Comparison of ENCODE assay signal across 8 cellular contexts in the genomic region with DNA sequence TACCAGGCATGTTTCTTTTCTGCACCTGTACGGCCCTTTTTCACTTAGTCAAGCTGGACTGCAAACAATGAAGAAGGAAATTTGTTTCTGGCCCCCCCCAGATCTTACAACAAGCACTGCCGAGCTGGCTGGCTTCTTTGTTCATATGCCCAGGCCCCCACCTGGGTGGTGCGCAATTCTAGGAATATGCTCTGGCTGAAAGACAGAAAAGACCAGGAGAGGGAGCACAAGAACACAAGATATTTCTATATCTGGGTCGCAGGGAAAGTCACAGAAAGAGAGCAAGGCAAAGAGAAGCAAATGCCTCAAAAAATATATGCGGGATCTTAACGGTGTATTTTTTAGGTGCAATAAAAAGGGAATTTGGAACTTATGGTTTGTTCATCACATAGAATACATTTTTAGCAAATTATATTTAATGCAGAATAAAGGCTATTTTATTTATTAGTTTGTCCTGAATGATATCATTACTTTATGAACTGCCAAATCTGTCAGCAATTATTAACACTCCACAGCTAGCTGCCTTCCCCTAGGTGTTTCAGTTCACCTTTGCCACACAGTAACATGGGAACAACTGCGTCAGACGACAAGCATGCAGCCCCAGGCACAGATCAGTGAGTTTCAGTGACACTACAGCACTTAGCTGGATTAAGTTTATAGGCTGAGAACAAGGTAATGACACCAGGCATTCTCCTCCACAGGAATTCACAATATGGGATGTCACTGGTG.
DNase-seq lines count a peak whose midpoint lies in the region; ATAC-seq and FAIRE-seq lines count a peak whose summit lies in the region.

No MANE protein-coding gene starts in this region.

- H3K9me3 Mint-ChIP-seq in CD4-positive, CD25-positive, alpha-beta regulatory T cell, result no peaks in the 10 kb centered on the region

- H3K4me3 Mint-ChIP-seq in CD4-positive, CD25-positive, alpha-beta regulatory T cell, result no peak overlapping the region

- H3K9me3 ChIP-seq in CD4-positive, CD25-positive, alpha-beta regulatory T cell (ENCODE audit: control insufficient read depth in 2 of 2, low read length in 2 of 2), result no peaks in the 10 kb centered on the region
- H3K9me3 ChIP-seq in NT2/D1 (ENCODE audit: insufficient read depth, low read length), result no peaks in the 10 kb centered on the region

- peak in 2 of 3 donors; percentile 35 to 44 for DNase-seq in CD4-positive, CD25-positive, alpha-beta regulatory T cell
- DNase-seq in HT-29 (ENCODE audit: low spot score), result peak; percentile 32
- DNase-seq in NT2/D1 (ENCODE audit: low read depth, low spot score), result peak; percentile 3
- peak; percentile 92 for DNase-seq in cerebellar cortex (ENCODE audit: low spot score)
- peak; percentile 86 for DNase-seq in left kidney (ENCODE audit: low read depth, low spot score)
- peak; percentile 49 for DNase-seq in urothelium cell line (ENCODE audit: low spot score)
- DNase-seq in stimulated activated CD4-positive, alpha-beta T cell treated with anti-CD3 and anti-CD28 coated beads, Interleukin-4, amount 100 ng/mL, for 24 hours, result no peak

- no peak for FAIRE-seq in urothelium cell line (lab: Jason Lieb, UNC)

- ATAC-seq in CD4-positive, CD25-positive, alpha-beta regulatory T cell (ENCODE audit: low read depth in 2 of 2), result no peak
- no peak for ATAC-seq in HG02885 (IDR thresholded peaks at IDR 0.05; ENCODE audit: poor library complexity, unreplicated experiment)

- H3K27ac ChIP-seq in CD4-positive, CD25-positive, alpha-beta regulatory T cell (ENCODE audit: insufficient read depth, low read length, poor library complexity, severe bottlenecking), result no peak overlapping the region

- H3K9ac ChIP-seq in NT2/D1 (ENCODE audit: insufficient read length, low read depth), result no peak overlapping the region

- H3K27ac Mint-ChIP-seq in CD4-positive, CD25-positive, alpha-beta regulatory T cell, result no peak overlapping the region

- peaks cover 0 to 17% (median 8%) of the 10 kb centered on the region in 4 donors for H3K4me1 Mint-ChIP-seq in CD4-positive, CD25-positive, alpha-beta regulatory T cell

- no peaks in the 10 kb centered on the region for H3K27me3 ChIP-seq in CD4-positive, CD25-positive, alpha-beta regulatory T cell (ENCODE audit: control insufficient read depth, insufficient read depth, low read length)
- no peaks in the 10 kb centered on the region for H3K27me3 ChIP-seq in NT2/D1 (ENCODE audit: insufficient read depth, insufficient read length)

- no peaks in the 10 kb centered on the region for H3K36me3 ChIP-seq in CD4-positive, CD25-positive, alpha-beta regulatory T cell (ENCODE audit: control insufficient read depth, insufficient read depth, low read length)
- no peaks in the 10 kb centered on the region for H3K36me3 ChIP-seq in NT2/D1 (ENCODE audit: insufficient read depth, insufficient read length, low read length)

- no peaks in the 10 kb centered on the region for H3K36me3 Mint-ChIP-seq in CD4-positive, CD25-positive, alpha-beta regulatory T cell

- H3K27me3 Mint-ChIP-seq in CD4-positive, CD25-positive, alpha-beta regulatory T cell, result peaks cover 9% of the 10 kb centered on the region

- no peaks in the 10 kb centered on the region for H3K4me1 ChIP-seq in CD4-positive, CD25-positive, alpha-beta regulatory T cell (ENCODE audit: control insufficient read depth, insufficient read depth, low read length, poor library complexity, severe bottlenecking)
- no peaks in the 10 kb centered on the region for H3K4me1 ChIP-seq in NT2/D1 (ENCODE audit: insufficient read depth, insufficient read length)

- no peak overlapping the region for H3K4me3 ChIP-seq in CD4-positive, CD25-positive, alpha-beta regulatory T cell (ENCODE audit: low read depth, low read length)
- no peak overlapping the region for H3K4me3 ChIP-seq in NT2/D1 (ENCODE audit: insufficient read length, low read depth)
